ENCODE assay signal across 14 cellular contexts in genomic region chr16:75443301-75443700, GRCh38. TPM values are rescaled to one million over a fixed set of nuclear protein-coding genes. Genes with fewer than 3 reads are reported as not detected.
"Had no signal": no experiment of that assay in that cellular context is flagged by ENCODE, and none has a peak within 500 bp of the region (broad histone marks: within the 10 kb centered on the region; RNA-seq: fewer than 3 reads in every experiment).

No MANE protein-coding gene starts in this region.

- H3K4me3 ChIP-seq: gastroesophageal sphincter, neural progenitor cell, tibial nerve had no signal

- H3K9me3 Mint-ChIP-seq: activated T-helper 2 cell treated with anti-CD3 and anti-CD28 coated beads, Interferon-gamma antibody, Interleukin-2, Interleukin-4, amounts not matched to agents 10 μg/mL and 5 μg/mL and 100 μg/mL, durations not matched to agents 14 hours and 24 hours and 36 hours; central memory CD8-positive, alpha-beta T cell; dendritic cell treated with granulocyte-macrophage colony-stimulating factor and Interleukin-4, amounts not matched to agents 40 ng/mL and 50 ng/mL, for 4 days; endodermal cell; stimulated activated effector memory CD8-positive, alpha-beta T cell treated with anti-CD3 and anti-CD28 coated beads, Interleukin-12 subunit alpha, Interleukin-12 subunit beta, amount 100 ng/mL, for 72 hours; T-helper 1 cell treated with Interleukin-12 subunit alpha and Interleukin-12 subunit beta and Interleukin-4 antibody, amounts not matched to agents 30 μg/mL and 1 μg/mL, for 36 hours; WTC11 had no signal

- H3K27me3 Mint-ChIP-seq: brain; central memory CD8-positive, alpha-beta T cell; dendritic cell treated with granulocyte-macrophage colony-stimulating factor and Interleukin-4, amounts not matched to agents 40 ng/mL and 50 ng/mL, for 4 days had no signal

- H3K27ac Mint-ChIP-seq: activated T-helper 2 cell treated with anti-CD3 and anti-CD28 coated beads, Interferon-gamma antibody, Interleukin-2, Interleukin-4, amounts not matched to agents 10 μg/mL and 5 μg/mL and 100 μg/mL, durations not matched to agents 14 hours and 24 hours and 36 hours; dendritic cell treated with granulocyte-macrophage colony-stimulating factor and Interleukin-4, amounts not matched to agents 40 ng/mL and 50 ng/mL, for 4 days; endodermal cell; neural progenitor cell; stimulated activated effector memory CD8-positive, alpha-beta T cell treated with anti-CD3 and anti-CD28 coated beads, Interleukin-12 subunit alpha, Interleukin-12 subunit beta, amount 100 ng/mL, for 72 hours; T-helper 1 cell treated with Interleukin-12 subunit alpha and Interleukin-12 subunit beta and Interleukin-4 antibody, amounts not matched to agents 30 μg/mL and 1 μg/mL, for 36 hours had no signal

- H3K9ac ChIP-seq: neural progenitor cell had no signal

- H3K4me1 Mint-ChIP-seq: brain; central memory CD8-positive, alpha-beta T cell; neural progenitor cell; stimulated activated effector memory CD8-positive, alpha-beta T cell treated with anti-CD3 and anti-CD28 coated beads, Interleukin-12 subunit alpha, Interleukin-12 subunit beta, amount 100 ng/mL, for 72 hours had no signal

- H3K9me3 ChIP-seq: gastroesophageal sphincter, tibial nerve had no signal

- H3K27ac ChIP-seq: gastroesophageal sphincter, neural progenitor cell, tibial nerve had no signal

- H3K4me2 ChIP-seq: neural progenitor cell had no signal

- H3K27me3 ChIP-seq: gastroesophageal sphincter, neural progenitor cell, tibial nerve had no signal

- H3K4me1 ChIP-seq: gastroesophageal sphincter, neural progenitor cell, tibial nerve had no signal

- H3K4me3 Mint-ChIP-seq: brain; central memory CD8-positive, alpha-beta T cell; dendritic cell treated with granulocyte-macrophage colony-stimulating factor and Interleukin-4, amounts not matched to agents 40 ng/mL and 50 ng/mL, for 4 days; endodermal cell; neural progenitor cell; stimulated activated effector memory CD8-positive, alpha-beta T cell treated with anti-CD3 and anti-CD28 coated beads, Interleukin-12 subunit alpha, Interleukin-12 subunit beta, amount 100 ng/mL, for 72 hours; T-helper 1 cell treated with Interleukin-12 subunit alpha and Interleukin-12 subunit beta and Interleukin-4 antibody, amounts not matched to agents 30 μg/mL and 1 μg/mL, for 36 hours; WTC11 had no signal

- H2AFZ ChIP-seq: neural progenitor cell had no signal

- ATAC-seq: gastroesophageal sphincter; stimulated activated effector memory CD8-positive, alpha-beta T cell treated with anti-CD3 and anti-CD28 coated beads, Interleukin-12 subunit alpha, Interleukin-12 subunit beta, amount 100 ng/mL, for 72 hours; WTC11 had no signal

- H3K36me3 ChIP-seq: neural progenitor cell had no signal

- DNase-seq: activated CD4-positive, alpha-beta T cell treated with anti-CD3 and anti-CD28 coated beads, Interleukin-2, amount 50 U/mL, for 1 hour; activated naive CD4-positive, alpha-beta T cell treated with anti-CD3 and anti-CD28 coated beads, Interleukin-2, amount 50 U/mL, for 16 hours; endodermal cell had no signal

RNA-seq across cellular contexts. Expression of gene CHST6, which starts 51.9 kb away (rescaled TPM):
- polyA plus RNA-seq: liver had no signal
